ENCODE assay signal across 15 cellular contexts in genomic region chr1:36778773-36779172, GRCh38.
A peak's percentile ranks its signal among the peaks of the same experiment; 100 is the strongest.
DNase-seq lines count a peak whose midpoint lies in the region; ATAC-seq and TF ChIP-seq lines count a peak whose summit lies in the region.
"Had no signal": no experiment of that assay in that cellular context is flagged by ENCODE, and none has a peak within 500 bp of the region (broad histone marks: within the 10 kb centered on the region; RNA-seq: fewer than 3 reads in every experiment).

No MANE protein-coding gene starts in this region.

- H3K4me3 Mint-ChIP-seq in GM23338, result no peak overlapping the region
- H3K4me3 Mint-ChIP-seq: B cell; CD4-positive, alpha-beta T cell had no signal

- no peaks in the 10 kb centered on the region for H3K79me2 ChIP-seq in GM23338 (replicated peaks; ENCODE audit: insufficient read depth)
- no peaks in the 10 kb centered on the region for H3K79me2 ChIP-seq in Karpas-422 (ENCODE audit: low read length)

- H3K9me2 ChIP-seq in GM23338 (ENCODE audit: insufficient read depth) (0 out of 2 replicates have a peak, but pooled peaks cover under 1% of the 10 kb centered on the region), Karpas-422 (replicated peaks; ENCODE audit: insufficient read depth, low read length) (no peaks in the 10 kb centered on the region)

- H3K27ac Mint-ChIP-seq in GM23338, result no peak overlapping the region
- H3K27ac Mint-ChIP-seq: B cell; CD4-positive, alpha-beta T cell had no signal

- H3K4me1 Mint-ChIP-seq in GM23338, result peaks cover 22% of the 10 kb centered on the region
- H3K4me1 Mint-ChIP-seq: B cell had no signal

- H3K27me3 ChIP-seq in GM23338 (ENCODE audit: insufficient read depth), result no peaks in the 10 kb centered on the region
- H3K27me3 ChIP-seq in Karpas-422 (ENCODE audit: low read length), result no peaks in the 10 kb centered on the region

- no peak overlapping the region for H3K27ac ChIP-seq in GM23338 (ENCODE audit: low read depth)
- no peak overlapping the region for H3K27ac ChIP-seq in Karpas-422 (ENCODE audit: low read length)

- no peak overlapping the region for H3K4me3 ChIP-seq in GM23338
- no peak overlapping the region for H3K4me3 ChIP-seq in Karpas-422 (ENCODE audit: low read length)

- DNase-seq in COR-L47 (lab: John Stamatoyannopoulos, UW) (peak; percentile 59), GM23338 (ENCODE audit: low spot score) (no peak), NCI-H2029 treated with DMSO at 0.1 percent for 48 hours (lab: John Stamatoyannopoulos, UW) (peak; percentile 90), NCI-H774 (lab: John Stamatoyannopoulos, UW) (peak; percentile 36), Karpas-422 (no peak)
- DNase-seq: CD4-positive, alpha-beta T cell; DMS79 treated with DMSO at 0.1 percent for 48 hours; KBM-7; NCI-H1694 treated with DMSO at 0.1 percent for 48 hours; NCI-H226; NCI-H82 had no signal

- H3K9me3 Mint-ChIP-seq in GM23338, result no peaks in the 10 kb centered on the region; the same call in 2 of the 3 replicates
- H3K9me3 Mint-ChIP-seq: CD4-positive, alpha-beta T cell had no signal

- no peaks in the 10 kb centered on the region for H4K20me1 ChIP-seq in GM23338 (replicated peaks; ENCODE audit: insufficient read depth)
- H4K20me1 ChIP-seq in Karpas-422 (ENCODE audit: insufficient read depth, low read depth, low read length), result no peaks in the 10 kb centered on the region

- TF ChIP-seq CTCF in GM23338 (conservative IDR thresholded peaks at IDR 0.05; ENCODE audit: low read depth in 2 of 2), result no peak

- H3K4me2 ChIP-seq in GM23338 (no peak overlapping the region), Karpas-422 (ENCODE audit: low read depth, low read length, poor library complexity, severe bottlenecking) (no peak overlapping the region)

- peaks cover 7% of the 10 kb centered on the region for H3K27me3 Mint-ChIP-seq in GM23338 (ENCODE audit: insufficient read depth, low read depth, poor library complexity)

- no peaks in the 10 kb centered on the region for H3K4me1 ChIP-seq in GM23338 (ENCODE audit: insufficient read depth)
- H3K4me1 ChIP-seq in Karpas-422 (ENCODE audit: low read length), result peaks cover 4% of the 10 kb centered on the region; the same call in 1 of the 2 replicates

- no peaks in the 10 kb centered on the region; the same call in 2 of the 3 replicates for H3K36me3 Mint-ChIP-seq in GM23338 (ENCODE audit: low read depth)

- ATAC-seq in GM23338, result peak; percentile 29; the same call in 1 of the 3 replicates
- no peak for ATAC-seq in esophagus mucosa
- no peak for ATAC-seq in HG03469 (IDR thresholded peaks at IDR 0.05; ENCODE audit: unreplicated experiment)
- ATAC-seq: Panc1 had no signal

- H3K9me3 ChIP-seq in Karpas-422 (ENCODE audit: low read length), result no peaks in the 10 kb centered on the region

- no peaks in the 10 kb centered on the region for H3K36me3 ChIP-seq in GM23338 (ENCODE audit: insufficient read depth)
- H3K36me3 ChIP-seq in Karpas-422 (ENCODE audit: insufficient read depth, low read length), result no peaks in the 10 kb centered on the region

- H3F3A ChIP-seq in GM23338 (replicated peaks; ENCODE audit: low read depth), result no peaks in the 10 kb centered on the region

- H2AFZ ChIP-seq in GM23338, result no peak overlapping the region
- H2AFZ ChIP-seq in Karpas-422 (ENCODE audit: low read length), result no peak overlapping the region

- no peak overlapping the region for H3K9ac ChIP-seq in Karpas-422 (ENCODE audit: low read length)

TF ChIP-seq in GM23338, 12 proteins besides CTCF, POLR2A, EP300 and RAD21 (continues in another document):
- TF ChIP-seq NANOG (IDR thresholded peaks at IDR 0.05; ENCODE audit: borderline replicate concordance) (no peak), ZNF331 (CRISPR knock-in tag; IDR thresholded peaks at IDR 0.05; ENCODE audit: low read depth) (no peak), EZH2phosphoT487 (IDR thresholded peaks at IDR 0.05; ENCODE audit: unreplicated experiment) (no peak), ZNF114 (CRISPR knock-in tag; IDR thresholded peaks at IDR 0.05) (no peak), STAT1 (IDR thresholded peaks at IDR 0.05; ENCODE audit: unreplicated experiment) (no peak), EZH2 (IDR thresholded peaks at IDR 0.05; ENCODE audit: low read depth, unreplicated experiment) (no peak), CREB1 (CRISPR knock-in tag; IDR thresholded peaks at IDR 0.05; ENCODE audit: low read depth) (no peak), POLR2AphosphoS5 (IDR thresholded peaks at IDR 0.05; ENCODE audit: low read depth) (no peak)
- TF ChIP-seq, protein P1, sequence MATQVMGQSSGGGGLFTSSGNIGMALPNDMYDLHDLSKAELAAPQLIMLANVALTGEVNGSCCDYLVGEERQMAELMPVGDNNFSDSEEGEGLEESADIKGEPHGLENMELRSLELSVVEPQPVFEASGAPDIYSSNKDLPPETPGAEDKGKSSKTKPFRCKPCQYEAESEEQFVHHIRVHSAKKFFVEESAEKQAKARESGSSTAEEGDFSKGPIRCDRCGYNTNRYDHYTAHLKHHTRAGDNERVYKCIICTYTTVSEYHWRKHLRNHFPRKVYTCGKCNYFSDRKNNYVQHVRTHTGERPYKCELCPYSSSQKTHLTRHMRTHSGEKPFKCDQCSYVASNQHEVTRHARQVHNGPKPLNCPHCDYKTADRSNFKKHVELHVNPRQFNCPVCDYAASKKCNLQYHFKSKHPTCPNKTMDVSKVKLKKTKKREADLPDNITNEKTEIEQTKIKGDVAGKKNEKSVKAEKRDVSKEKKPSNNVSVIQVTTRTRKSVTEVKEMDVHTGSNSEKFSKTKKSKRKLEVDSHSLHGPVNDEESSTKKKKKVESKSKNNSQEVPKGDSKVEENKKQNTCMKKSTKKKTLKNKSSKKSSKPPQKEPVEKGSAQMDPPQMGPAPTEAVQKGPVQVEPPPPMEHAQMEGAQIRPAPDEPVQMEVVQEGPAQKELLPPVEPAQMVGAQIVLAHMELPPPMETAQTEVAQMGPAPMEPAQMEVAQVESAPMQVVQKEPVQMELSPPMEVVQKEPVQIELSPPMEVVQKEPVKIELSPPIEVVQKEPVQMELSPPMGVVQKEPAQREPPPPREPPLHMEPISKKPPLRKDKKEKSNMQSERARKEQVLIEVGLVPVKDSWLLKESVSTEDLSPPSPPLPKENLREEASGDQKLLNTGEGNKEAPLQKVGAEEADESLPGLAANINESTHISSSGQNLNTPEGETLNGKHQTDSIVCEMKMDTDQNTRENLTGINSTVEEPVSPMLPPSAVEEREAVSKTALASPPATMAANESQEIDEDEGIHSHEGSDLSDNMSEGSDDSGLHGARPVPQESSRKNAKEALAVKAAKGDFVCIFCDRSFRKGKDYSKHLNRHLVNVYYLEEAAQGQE (IDR thresholded peaks at IDR 0.05; ENCODE audit: unreplicated experiment), result no peak
- TF ChIP-seq, protein P2, sequence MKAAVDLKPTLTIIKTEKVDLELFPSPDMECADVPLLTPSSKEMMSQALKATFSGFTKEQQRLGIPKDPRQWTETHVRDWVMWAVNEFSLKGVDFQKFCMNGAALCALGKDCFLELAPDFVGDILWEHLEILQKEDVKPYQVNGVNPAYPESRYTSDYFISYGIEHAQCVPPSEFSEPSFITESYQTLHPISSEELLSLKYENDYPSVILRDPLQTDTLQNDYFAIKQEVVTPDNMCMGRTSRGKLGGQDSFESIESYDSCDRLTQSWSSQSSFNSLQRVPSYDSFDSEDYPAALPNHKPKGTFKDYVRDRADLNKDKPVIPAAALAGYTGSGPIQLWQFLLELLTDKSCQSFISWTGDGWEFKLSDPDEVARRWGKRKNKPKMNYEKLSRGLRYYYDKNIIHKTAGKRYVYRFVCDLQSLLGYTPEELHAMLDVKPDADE (IDR thresholded peaks at IDR 0.05), result no peak

Comparison
In these comparisons a context has a peak if more than half of its experiments do, and no peak if none do; other contexts are left out.
1. DNase-seq: peak in COR-L47 (single experiment), NCI-H2029 treated with DMSO at 0.1 percent for 48 hours (single experiment) and NCI-H774 (single experiment); none in GM23338 (single experiment) and Karpas-422 (single experiment).